In genomic region chr10:61902448-61903183, GRCh38 we compare ENCODE assay signal across 1 cellular context.
TF ChIP-seq lines count a peak whose summit lies in the region.

No MANE protein-coding gene starts in this region.

TF ChIP-seq in HEK293, 187 proteins besides CTCF, POLR2A, EP300 and RAD21 (continued from another document and continues in another):
- TF ChIP-seq ZNF621 (tag by site-specific recombination; IDR thresholded peaks at IDR 0.05) (no peak), ZNF707 (tag by site-specific recombination; IDR thresholded peaks at IDR 0.05) (no peak), ZNF211 (tag by site-specific recombination; IDR thresholded peaks at IDR 0.05; ENCODE audit: low read depth) (no peak), SETDB1 (IDR thresholded peaks at IDR 0.05; ENCODE audit: insufficient read length, low read length) (no peak), ZNF548 (tag by site-specific recombination; IDR thresholded peaks at IDR 0.05) (no peak), ZNF473 (tag by site-specific recombination; IDR thresholded peaks at IDR 0.05) (no peak), ZBTB17 (tag by site-specific recombination; IDR thresholded peaks at IDR 0.05) (peak; percentile 85), OSR2 (tag by site-specific recombination; IDR thresholded peaks at IDR 0.05) (0 out of 2 replicates have a peak, but pooled peaks have one; percentile 10), ZNF146 (tag by site-specific recombination; IDR thresholded peaks at IDR 0.05) (no peak), ZNF433 (tag by site-specific recombination; IDR thresholded peaks at IDR 0.05; ENCODE audit: low read depth) (no peak), BCL11A (tag by site-specific recombination; IDR thresholded peaks at IDR 0.05; ENCODE audit: low read depth) (no peak), ZFHX2 (tag by site-specific recombination; conservative IDR thresholded peaks at IDR 0.05) (peak; percentile 89), MZF1 (tag by site-specific recombination; IDR thresholded peaks at IDR 0.05; ENCODE audit: borderline replicate concordance) (no peak; the same call in 1 of the 2 replicates), ZNF664 (tag by site-specific recombination; IDR thresholded peaks at IDR 0.05) (no peak), ZXDB (tag by site-specific recombination; IDR thresholded peaks at IDR 0.05) (peak; percentile 84), ZFP3 (tag by site-specific recombination; IDR thresholded peaks at IDR 0.05; ENCODE audit: low read depth) (0 out of 2 replicates have a peak, but pooled peaks have one; percentile 15), ZFP41 (tag by site-specific recombination; IDR thresholded peaks at IDR 0.05; ENCODE audit: borderline replicate concordance) (no peak), ZNF354C (tag by site-specific recombination; IDR thresholded peaks at IDR 0.05; ENCODE audit: borderline replicate concordance, low read depth) (no peak), ZNF677 (tag by site-specific recombination; IDR thresholded peaks at IDR 0.05) (no peak), ZNF239 (tag by site-specific recombination; IDR thresholded peaks at IDR 0.05) (no peak), ZSCAN23 (tag by site-specific recombination; IDR thresholded peaks at IDR 0.05) (no peak), YY2 (tag by site-specific recombination; IDR thresholded peaks at IDR 0.05) (no peak), ZFP37 (tag by site-specific recombination; IDR thresholded peaks at IDR 0.05) (no peak), ZNF555 (tag by site-specific recombination; conservative IDR thresholded peaks at IDR 0.05) (no peak), GFI1B (tag by site-specific recombination; IDR thresholded peaks at IDR 0.05) (no peak), ZNF280C (tag by site-specific recombination; IDR thresholded peaks at IDR 0.05) (no peak), GLIS1 (tag by site-specific recombination; IDR thresholded peaks at IDR 0.05) (no peak), ZNF792 (tag by site-specific recombination; IDR thresholded peaks at IDR 0.05) (no peak), ZNF341 (tag by site-specific recombination; IDR thresholded peaks at IDR 0.05; ENCODE audit: low read depth) (no peak), ZNF24 (tag by site-specific recombination; IDR thresholded peaks at IDR 0.05) (peak; percentile 46; the same call in 1 of the 2 replicates), ZNF660 (tag by site-specific recombination; IDR thresholded peaks at IDR 0.05) (no peak), HOXA7 (CRISPR knock-in tag; IDR thresholded peaks at IDR 0.05; ENCODE audit: borderline replicate concordance) (no peak), ZNF561 (tag by site-specific recombination; IDR thresholded peaks at IDR 0.05; ENCODE audit: borderline replicate concordance) (0 out of 2 replicates have a peak, but pooled peaks have one; percentile 34), ZNF830 (tag by site-specific recombination; IDR thresholded peaks at IDR 0.05; ENCODE audit: low read depth) (no peak), ZNF23 (tag by site-specific recombination; IDR thresholded peaks at IDR 0.05; ENCODE audit: borderline replicate concordance) (no peak), KLF7 (tag by site-specific recombination; IDR thresholded peaks at IDR 0.05; ENCODE audit: borderline replicate concordance) (no peak), ZNF600 (tag by site-specific recombination; IDR thresholded peaks at IDR 0.05) (no peak; the same call in 1 of the 2 replicates), ZNF391 (tag by site-specific recombination; IDR thresholded peaks at IDR 0.05; ENCODE audit: borderline replicate concordance, low read depth) (peak; percentile 59; the same call in 1 of the 2 replicates), MEIS1 (CRISPR knock-in tag; IDR thresholded peaks at IDR 0.05; ENCODE audit: borderline replicate concordance) (no peak), BCL6B (tag by site-specific recombination; IDR thresholded peaks at IDR 0.05) (no peak), ZNF645 (tag by site-specific recombination; IDR thresholded peaks at IDR 0.05) (no peak), ZNF248 (tag by site-specific recombination; IDR thresholded peaks at IDR 0.05) (no peak), ZBTB44 (tag by site-specific recombination; IDR thresholded peaks at IDR 0.05) (no peak; the same call in 1 of the 2 replicates), ZNF202 (tag by site-specific recombination; IDR thresholded peaks at IDR 0.05; ENCODE audit: borderline replicate concordance) (no peak), ZNF214 (tag by site-specific recombination; IDR thresholded peaks at IDR 0.05; ENCODE audit: borderline replicate concordance) (no peak), ZNF121 (tag by site-specific recombination; IDR thresholded peaks at IDR 0.05) (no peak), ATF2 (tag by site-specific recombination; IDR thresholded peaks at IDR 0.05; ENCODE audit: low read depth) (no peak), WT1 (tag by site-specific recombination; IDR thresholded peaks at IDR 0.05) (peak; percentile 39; the same call in 1 of the 2 replicates), ZNF2 (tag by site-specific recombination; IDR thresholded peaks at IDR 0.05) (peak; percentile 80), ZNF266 (tag by site-specific recombination; IDR thresholded peaks at IDR 0.05; ENCODE audit: low read depth) (no peak), ZNF558 (tag by site-specific recombination; IDR thresholded peaks at IDR 0.05) (no peak), ZNF19 (tag by site-specific recombination; IDR thresholded peaks at IDR 0.05; ENCODE audit: low read depth) (no peak), REST (tag by site-specific recombination; IDR thresholded peaks at IDR 0.05) (peak; percentile 21; the same call in 1 of the 2 replicates), KLF16 (tag by site-specific recombination; IDR thresholded peaks at IDR 0.05) (no peak), ZNF133 (tag by site-specific recombination; IDR thresholded peaks at IDR 0.05) (peak; percentile 31; the same call in 1 of the 2 replicates), ZSCAN30 (tag by site-specific recombination; IDR thresholded peaks at IDR 0.05) (peak; percentile 17; the same call in 1 of the 2 replicates), ZNF366 (tag by site-specific recombination; conservative IDR thresholded peaks at IDR 0.05) (peak; percentile 86)
- TF ChIP-seq, protein P1, sequence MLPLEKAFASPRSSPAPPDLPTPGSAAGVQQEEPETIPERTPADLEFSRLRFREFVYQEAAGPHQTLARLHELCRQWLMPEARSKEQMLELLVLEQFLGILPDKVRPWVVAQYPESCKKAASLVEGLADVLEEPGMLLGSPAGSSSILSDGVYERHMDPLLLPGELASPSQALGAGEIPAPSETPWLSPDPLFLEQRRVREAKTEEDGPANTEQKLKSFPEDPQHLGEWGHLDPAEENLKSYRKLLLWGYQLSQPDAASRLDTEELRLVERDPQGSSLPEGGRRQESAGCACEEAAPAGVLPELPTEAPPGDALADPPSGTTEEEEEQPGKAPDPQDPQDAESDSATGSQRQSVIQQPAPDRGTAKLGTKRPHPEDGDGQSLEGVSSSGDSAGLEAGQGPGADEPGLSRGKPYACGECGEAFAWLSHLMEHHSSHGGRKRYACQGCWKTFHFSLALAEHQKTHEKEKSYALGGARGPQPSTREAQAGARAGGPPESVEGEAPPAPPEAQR (tag by site-specific recombination; IDR thresholded peaks at IDR 0.05), result no peak
- TF ChIP-seq, protein P2, sequence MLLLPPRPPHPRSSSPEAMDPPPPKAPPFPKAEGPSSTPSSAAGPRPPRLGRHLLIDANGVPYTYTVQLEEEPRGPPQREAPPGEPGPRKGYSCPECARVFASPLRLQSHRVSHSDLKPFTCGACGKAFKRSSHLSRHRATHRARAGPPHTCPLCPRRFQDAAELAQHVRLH (tag by site-specific recombination; IDR thresholded peaks at IDR 0.05), result peak; percentile 80
- TF ChIP-seq, protein P3, sequence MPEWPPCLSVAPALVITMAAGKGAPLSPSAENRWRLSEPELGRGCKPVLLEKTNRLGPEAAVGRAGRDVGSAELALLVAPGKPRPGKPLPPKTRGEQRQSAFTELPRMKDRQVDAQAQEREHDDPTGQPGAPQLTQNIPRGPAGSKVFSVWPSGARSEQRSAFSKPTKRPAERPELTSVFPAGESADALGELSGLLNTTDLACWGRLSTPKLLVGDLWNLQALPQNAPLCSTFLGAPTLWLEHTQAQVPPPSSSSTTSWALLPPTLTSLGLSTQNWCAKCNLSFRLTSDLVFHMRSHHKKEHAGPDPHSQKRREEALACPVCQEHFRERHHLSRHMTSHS (tag by site-specific recombination; IDR thresholded peaks at IDR 0.05), result no peak
